ENCODE assay signal across 6 cellular contexts in the genomic region with DNA sequence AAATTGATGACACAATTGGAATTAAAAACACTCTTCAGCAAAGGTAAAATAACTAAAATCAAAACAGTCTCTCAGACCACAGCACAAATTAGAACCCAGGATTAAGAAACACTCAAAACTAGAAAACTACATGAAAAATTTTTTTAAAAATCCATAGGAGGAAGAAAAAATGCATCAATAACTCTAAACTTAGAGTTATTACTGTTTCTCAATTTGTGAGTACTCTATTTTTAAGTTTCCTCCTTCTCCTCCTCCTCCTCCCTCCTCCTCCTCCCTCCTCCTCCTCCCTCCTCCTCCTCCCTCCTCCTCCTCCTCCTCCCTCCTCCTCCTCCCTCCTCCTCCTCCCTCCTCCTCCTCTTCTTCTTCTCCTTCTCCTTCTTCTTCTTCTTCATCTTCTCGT.
"Had no signal": no experiment of that assay in that cellular context is flagged by ENCODE, and none has a peak within 500 bp of the region (broad histone marks: within the 10 kb centered on the region; RNA-seq: fewer than 3 reads in every experiment).

No MANE protein-coding gene starts in this region.

- DNase-seq: IMR-90, KBM-7, KG1 had no signal

- FAIRE-seq: HTR-8/SVneo had no signal

- H3K27ac ChIP-seq: HL-60, KMS-11 had no signal

- H3K4me2 ChIP-seq: KMS-11 had no signal

- H3K9ac ChIP-seq: KMS-11 had no signal
